ENCODE assay signal across 8 cellular contexts in genomic region chr17:48051706-48052486, GRCh38. TPM values are rescaled to one million over a fixed set of nuclear protein-coding genes. Genes with fewer than 3 reads are reported as not detected.
DNase-seq lines count a peak whose midpoint lies in the region; ATAC-seq and TF ChIP-seq lines count a peak whose summit lies in the region.

No MANE protein-coding gene starts in this region.

- H3K4me1 ChIP-seq in SK-N-SH (ENCODE audit: control insufficient read depth in 1 of 2, insufficient read depth in 2 of 2, low read depth in 1 of 2, low read length in 1 of 2) (peaks cover 61 to 67% of the 10 kb centered on the region in 2 experiments), gastroesophageal sphincter (peaks cover 16 to 82% (median 57%) of the 10 kb centered on the region in 3 donors)

- POLR2A ChIA-PET in SK-N-SH (lab: Yijun Ruan, JAX): interaction anchor here (1.4 to 1.9 kb wide), 2 partner anchors 17 to 25 kb away, joined by 3 to 4 read pairs; no protein-coding TSS in a partner anchor
- POLR2A ChIA-PET in activated CD4-positive, alpha-beta memory T cell treated with anti-CD3 and anti-CD28 coated beads, Interleukin-2, amount 10 ng/mL, durations not matched to agents 7 days and 5 days (lab: Charles Lee): interaction anchor here (1.3 kb wide), 1 partner anchor 15 kb away, joined by 4 read pairs; no protein-coding TSS in a partner anchor

- CTCF ChIA-PET in SK-N-SH (lab: Yijun Ruan, JAX): interaction anchor here (0.9 to 44.3 kb wide), 8 partner anchors 8 to 103 kb away, joined by 3 to 1200 read pairs (median 6); partner anchors contain the start of gene COPZ2
- CTCF ChIA-PET in activated CD4-positive, alpha-beta memory T cell treated with anti-CD3 and anti-CD28 coated beads, Interleukin-2, amount 10 ng/mL, durations not matched to agents 7 days and 5 days (lab: Charles Lee): interaction anchor here (1.0 to 5.2 kb wide), 2 partner anchors 26 to 81 kb away, joined by 3 to 62 read pairs; partner anchors contain the start of gene CDK5RAP3

- ATAC-seq in SK-N-SH treated with all-trans-retinoic acid at 6 μM for 48 hours (no peak; the same call in 1 of the 3 replicates), gastroesophageal sphincter (no peak)

- H3K9ac ChIP-seq in SK-N-SH: peak overlapping the region; percentile 88; the same call in 1 of the 2 replicates

- TF ChIP-seq RAD21 in SK-N-SH (IDR thresholded peaks at IDR 0.05; ENCODE audit: low read length): no peak

- no peak overlapping the region for H2AFZ ChIP-seq in SK-N-SH (ENCODE audit: low read depth)

- H3K4me2 ChIP-seq in SK-N-SH: peak overlapping the region; percentile 88

- TF ChIP-seq CTCF in SK-N-SH (IDR thresholded peaks at IDR 0.05) (peak; percentile 40), gastroesophageal sphincter (IDR thresholded peaks at IDR 0.05) (peak in 2 of 4 experiments; percentile 22 to 36)

- no peak overlapping the region for H3K4me3 Mint-ChIP-seq in activated CD4-positive, alpha-beta memory T cell treated with anti-CD3 and anti-CD28 coated beads, Interleukin-2, amount 10 ng/mL, durations not matched to agents 7 days and 5 days

- H3K9me3 ChIP-seq in SK-N-SH (no peaks in the 10 kb centered on the region), gastroesophageal sphincter (no peaks in the 10 kb centered on the region)

- peaks cover 58% of the 10 kb centered on the region for H4K20me1 ChIP-seq in SK-N-SH (ENCODE audit: insufficient read depth)

- peak overlapping the region; percentile 88 to 95 for H3K27ac ChIP-seq in SK-N-SH (ENCODE audit: low read depth in 2 of 2, low read length in 1 of 2)
- H3K27ac ChIP-seq in gastroesophageal sphincter: peak overlapping the region; percentile 81 to 99 (median 96)

- H3K9me2 ChIP-seq in SK-N-SH: no peaks in the 10 kb centered on the region

- no peaks in the 10 kb centered on the region for H3K27me3 ChIP-seq in SK-N-SH (ENCODE audit: insufficient read depth)
- no peaks in the 10 kb centered on the region for H3K27me3 ChIP-seq in gastroesophageal sphincter

- H3K4me1 Mint-ChIP-seq in activated CD4-positive, alpha-beta memory T cell treated with anti-CD3 and anti-CD28 coated beads, Interleukin-2, amount 10 ng/mL, durations not matched to agents 7 days and 5 days: peaks cover 71% of the 10 kb centered on the region

- peak overlapping the region; percentile 47 for H3K27ac Mint-ChIP-seq in activated CD4-positive, alpha-beta memory T cell treated with anti-CD3 and anti-CD28 coated beads, Interleukin-2, amount 10 ng/mL, durations not matched to agents 7 days and 5 days

- TF ChIP-seq EP300 in SK-N-SH (IDR thresholded peaks at IDR 0.05; ENCODE audit: borderline replicate concordance in 1 of 2, low read depth in 1 of 2, low read length in 1 of 2): no peak
- no peak for TF ChIP-seq EP300 in gastroesophageal sphincter (IDR thresholded peaks at IDR 0.05)

- TF ChIP-seq POLR2A in gastroesophageal sphincter (IDR thresholded peaks at IDR 0.05): no peak

- DNase-seq in SK-N-SH (no peak), putamen (ENCODE audit: low spot score) (peak; percentile 44), NCI-H187 (lab: John Stamatoyannopoulos, UW) (no peak), HK-2 (ENCODE audit: unreplicated experiment) (no peak), NCI-H2081 treated with DMSO at 0.1 percent for 48 hours (lab: John Stamatoyannopoulos, UW) (no peak)
- no peak for DNase-seq in activated CD4-positive, alpha-beta memory T cell treated with anti-CD3 and anti-CD28 coated beads, Interleukin-2, amount 10 ng/mL, durations not matched to agents 7 days and 5 days

- H3K79me2 ChIP-seq in SK-N-SH (ENCODE audit: insufficient read depth): peaks cover 86% of the 10 kb centered on the region

- H3K4me3 ChIP-seq in SK-N-SH (ENCODE audit: low read depth in 2 of 2, low read length in 1 of 2) (peak overlapping the region in 1 of 2 experiments; percentile 12; a peak in 1 of 4 replicates), gastroesophageal sphincter (peak overlapping the region in 1 of 2 donors; percentile 77)

- H3K9me3 Mint-ChIP-seq in activated CD4-positive, alpha-beta memory T cell treated with anti-CD3 and anti-CD28 coated beads, Interleukin-2, amount 10 ng/mL, durations not matched to agents 7 days and 5 days: no peaks in the 10 kb centered on the region

- WGBS in SK-N-SH (ENCODE audit: low lambda C conversion rate): 67% methylated on average over 5 of the region's 5 CpGs
- WGBS in gastroesophageal sphincter (ENCODE audit: low coverage in 1 of 2), 2 donors: 0 to 17% methylated on average over 2 to 5 of the region's 5 CpGs

- H3F3A ChIP-seq in SK-N-SH (replicated peaks; ENCODE audit: insufficient read depth): peaks cover 30% of the 10 kb centered on the region

- H3K36me3 Mint-ChIP-seq in activated CD4-positive, alpha-beta memory T cell treated with anti-CD3 and anti-CD28 coated beads, Interleukin-2, amount 10 ng/mL, durations not matched to agents 7 days and 5 days (ENCODE audit: low read depth): peaks cover 62% of the 10 kb centered on the region

- H3K36me3 ChIP-seq in SK-N-SH (replicated peaks in 1 of 2; ENCODE audit: control insufficient read depth in 1 of 2, insufficient read depth in 2 of 2, low read length in 1 of 2) (peaks cover 19 to 48% of the 10 kb centered on the region in 2 experiments), gastroesophageal sphincter (peaks cover 0 to 33% of the 10 kb centered on the region in 2 donors)

- H3K27me3 Mint-ChIP-seq in activated CD4-positive, alpha-beta memory T cell treated with anti-CD3 and anti-CD28 coated beads, Interleukin-2, amount 10 ng/mL, durations not matched to agents 7 days and 5 days: no peaks in the 10 kb centered on the region

TF ChIP-seq in SK-N-SH, 30 proteins besides CTCF, POLR2A, EP300 and RAD21:
- TF ChIP-seq TAF1 (IDR thresholded peaks at IDR 0.05; ENCODE audit: borderline replicate concordance, low read depth, low read length): no peak
- no peak for TF ChIP-seq EZH2phosphoT487 (IDR thresholded peaks at IDR 0.05; ENCODE audit: borderline replicate concordance, low read depth)
- 0 out of 2 replicates have a peak, but pooled peaks have one; percentile 15 for TF ChIP-seq SIN3A (IDR thresholded peaks at IDR 0.05; ENCODE audit: borderline replicate concordance, low read depth, low read length)
- peak; percentile 72 for TF ChIP-seq MXI1 (IDR thresholded peaks at IDR 0.05; ENCODE audit: low read depth, low read length)
- peak; percentile 60; the same call in 1 of the 2 replicates for TF ChIP-seq NFIC (IDR thresholded peaks at IDR 0.05; ENCODE audit: borderline replicate concordance)
- peak; percentile 19 for TF ChIP-seq CHD2 (IDR thresholded peaks at IDR 0.05; ENCODE audit: low read length, partially characterized antibody)
- TF ChIP-seq SMC3 (IDR thresholded peaks at IDR 0.05; ENCODE audit: low read depth, low read length): peak; percentile 1; the same call in 1 of the 2 replicates
TF ChIP-seq in SK-N-SH: peak in this region for 5.

TF ChIP-seq in SK-N-SH treated with all-trans-retinoic acid at 6 μM for 48 hours, 23 proteins besides CTCF, POLR2A, EP300 and RAD21 (continues in another document):
- TF ChIP-seq ISL1 (CRISPR knock-in tag; IDR thresholded peaks at IDR 0.05) (no peak), TOX (CRISPR knock-in tag; IDR thresholded peaks at IDR 0.05; ENCODE audit: borderline replicate concordance) (no peak), CSDC2 (CRISPR knock-in tag; IDR thresholded peaks at IDR 0.05) (no peak), GLIS3 (CRISPR knock-in tag; IDR thresholded peaks at IDR 0.05) (no peak), ZC3H10 (CRISPR knock-in tag; IDR thresholded peaks at IDR 0.05) (no peak), POU6F1 (CRISPR knock-in tag; IDR thresholded peaks at IDR 0.05; ENCODE audit: borderline replicate concordance, low read depth) (no peak), ARNTL (CRISPR knock-in tag; IDR thresholded peaks at IDR 0.05; ENCODE audit: borderline replicate concordance, low read depth) (no peak), ESRRG (CRISPR knock-in tag; IDR thresholded peaks at IDR 0.05) (no peak), OSR1 (CRISPR knock-in tag; IDR thresholded peaks at IDR 0.05) (no peak)

RNA-seq across cellular contexts. Expression of gene NFE2L1, which starts 3.7 kb away (rescaled TPM):
- 159 and 174 TPM in 2 replicates for polyA plus RNA-seq in SK-N-SH (2012; rRNA removed)
- 128 and 192 TPM in 2 replicates for polyA plus RNA-seq in SK-N-SH (2012; cell fraction: cytosol; rRNA removed)
- 135 and 166 TPM in 2 replicates for polyA plus RNA-seq in SK-N-SH (2012; cell fraction: nucleus; rRNA removed)
- total RNA-seq in activated CD4-positive, alpha-beta memory T cell treated with anti-CD3 and anti-CD28 coated beads, Interleukin-2, amount 10 ng/mL, durations not matched to agents 7 days and 5 days: 10 to 100 TPM; 69.4 to 70.2 TPM
- 100 to 1,000 TPM; 166 to 289 (median 182) TPM for total RNA-seq in gastroesophageal sphincter

RNA-seq across cellular contexts. Expression of gene COPZ2, which starts 14.3 kb away (rescaled TPM):
- polyA plus RNA-seq in SK-N-SH (2012; rRNA removed): 31.2 and 36.9 TPM in 2 replicates
- polyA plus RNA-seq in SK-N-SH (2012; cell fraction: cytosol; rRNA removed): 35.6 and 43.6 TPM in 2 replicates
- polyA plus RNA-seq in SK-N-SH (2012; cell fraction: nucleus; rRNA removed): 29.6 and 30.5 TPM in 2 replicates
- total RNA-seq in activated CD4-positive, alpha-beta memory T cell treated with anti-CD3 and anti-CD28 coated beads, Interleukin-2, amount 10 ng/mL, durations not matched to agents 7 days and 5 days: 10 to 100 TPM in 1 of 2 experiments, 1 to 10 TPM in 1; 7.4 to 11.5 TPM
- 10 to 100 TPM; 40.6 to 75.5 (median 49.4) TPM for total RNA-seq in gastroesophageal sphincter

RNA-seq across cellular contexts. Expression of gene CBX1, which starts 49.4 kb away (rescaled TPM):
- polyA plus RNA-seq in SK-N-SH (2012; rRNA removed): 102 and 112 TPM in 2 replicates
- polyA plus RNA-seq in SK-N-SH (2012; cell fraction: cytosol; rRNA removed): 157 and 183 TPM in 2 replicates
- polyA plus RNA-seq in SK-N-SH (2012; cell fraction: nucleus; rRNA removed): 27.3 and 37.1 TPM in 2 replicates
- 10 to 100 TPM; 48.3 to 50.8 TPM for total RNA-seq in activated CD4-positive, alpha-beta memory T cell treated with anti-CD3 and anti-CD28 coated beads, Interleukin-2, amount 10 ng/mL, durations not matched to agents 7 days and 5 days
- 10 to 100 TPM; 46.0 to 59.3 (median 55.0) TPM for total RNA-seq in gastroesophageal sphincter

RNA-seq across cellular contexts. Expression of gene SNX11, which starts 55.7 kb away (rescaled TPM):
- polyA plus RNA-seq in SK-N-SH (2012; rRNA removed): 19.0 and 31.6 TPM in 2 replicates
- polyA plus RNA-seq in SK-N-SH (2012; cell fraction: cytosol; rRNA removed): 15.3 and 22.1 TPM in 2 replicates
- 23.4 and 29.4 TPM in 2 replicates for polyA plus RNA-seq in SK-N-SH (2012; cell fraction: nucleus; rRNA removed)
- 10 to 100 TPM; 22.6 to 22.8 TPM for total RNA-seq in activated CD4-positive, alpha-beta memory T cell treated with anti-CD3 and anti-CD28 coated beads, Interleukin-2, amount 10 ng/mL, durations not matched to agents 7 days and 5 days
- total RNA-seq in gastroesophageal sphincter: 10 to 100 TPM; 12.4 to 20.5 (median 16.8) TPM
